In genomic region chr18:55013086-55013485, GRCh38 we compare ENCODE assay signal across 2 cellular contexts.
TF ChIP-seq lines count a peak whose summit lies in the region.

No MANE protein-coding gene starts in this region.

TF ChIP-seq in SK-N-SH, 30 proteins besides CTCF, POLR2A, EP300 and RAD21 (continued from another document):
- TF ChIP-seq IRF3 (IDR thresholded peaks at IDR 0.05; ENCODE audit: low read depth, low read length) (no peak), REST (IDR thresholded peaks at IDR 0.05; ENCODE audit: low read depth, low read length) (no peak), EZH2phosphoT487 (IDR thresholded peaks at IDR 0.05; ENCODE audit: borderline replicate concordance, low read depth) (no peak), RCOR1 (IDR thresholded peaks at IDR 0.05; ENCODE audit: low read length) (no peak), RXRA (IDR thresholded peaks at IDR 0.05; ENCODE audit: borderline replicate concordance, low read depth) (no peak), FOXJ3 (CRISPR knock-in tag; IDR thresholded peaks at IDR 0.05) (no peak), TAF1 (IDR thresholded peaks at IDR 0.05; ENCODE audit: borderline replicate concordance, low read depth, low read length) (no peak), POLR2AphosphoS5 (IDR thresholded peaks at IDR 0.05; ENCODE audit: low read depth, low read length) (no peak), JUND (IDR thresholded peaks at IDR 0.05) (no peak), YY1 (IDR thresholded peaks at IDR 0.05; ENCODE audit: low read depth) (no peak), NFIC (IDR thresholded peaks at IDR 0.05; ENCODE audit: borderline replicate concordance) (no peak)

TF ChIP-seq in IMR-90, 13 proteins besides CTCF, POLR2A, EP300 and RAD21 (continued from another document):
- TF ChIP-seq USF2 (IDR thresholded peaks at IDR 0.05; ENCODE audit: low read depth, low read length) (no peak), MAFK (IDR thresholded peaks at IDR 0.05; ENCODE audit: low read depth, low read length) (no peak), ELK1 (IDR thresholded peaks at IDR 0.05; ENCODE audit: borderline replicate concordance, low read depth, low read length) (no peak), FOS (IDR thresholded peaks at IDR 0.05; ENCODE audit: low read depth, low read length) (no peak), CEBPB (IDR thresholded peaks at IDR 0.05; ENCODE audit: low read depth, low read length) (no peak), RCOR1 (IDR thresholded peaks at IDR 0.05; ENCODE audit: insufficient replicate concordance, low read length) (no peak), RFX5 (IDR thresholded peaks at IDR 0.05; ENCODE audit: low read depth, low read length) (no peak), MAZ (IDR thresholded peaks at IDR 0.05; ENCODE audit: borderline replicate concordance, low read depth, low read length) (no peak), BHLHE40 (IDR thresholded peaks at IDR 0.05; ENCODE audit: low read depth, low read length) (no peak), MXI1 (IDR thresholded peaks at IDR 0.05; ENCODE audit: borderline replicate concordance, low read depth, low read length) (no peak), SMC3 (IDR thresholded peaks at IDR 0.05; ENCODE audit: low read depth, low read length) (no peak)
